Comparison of ENCODE assay signal across 8 cellular contexts in the genomic region with DNA sequence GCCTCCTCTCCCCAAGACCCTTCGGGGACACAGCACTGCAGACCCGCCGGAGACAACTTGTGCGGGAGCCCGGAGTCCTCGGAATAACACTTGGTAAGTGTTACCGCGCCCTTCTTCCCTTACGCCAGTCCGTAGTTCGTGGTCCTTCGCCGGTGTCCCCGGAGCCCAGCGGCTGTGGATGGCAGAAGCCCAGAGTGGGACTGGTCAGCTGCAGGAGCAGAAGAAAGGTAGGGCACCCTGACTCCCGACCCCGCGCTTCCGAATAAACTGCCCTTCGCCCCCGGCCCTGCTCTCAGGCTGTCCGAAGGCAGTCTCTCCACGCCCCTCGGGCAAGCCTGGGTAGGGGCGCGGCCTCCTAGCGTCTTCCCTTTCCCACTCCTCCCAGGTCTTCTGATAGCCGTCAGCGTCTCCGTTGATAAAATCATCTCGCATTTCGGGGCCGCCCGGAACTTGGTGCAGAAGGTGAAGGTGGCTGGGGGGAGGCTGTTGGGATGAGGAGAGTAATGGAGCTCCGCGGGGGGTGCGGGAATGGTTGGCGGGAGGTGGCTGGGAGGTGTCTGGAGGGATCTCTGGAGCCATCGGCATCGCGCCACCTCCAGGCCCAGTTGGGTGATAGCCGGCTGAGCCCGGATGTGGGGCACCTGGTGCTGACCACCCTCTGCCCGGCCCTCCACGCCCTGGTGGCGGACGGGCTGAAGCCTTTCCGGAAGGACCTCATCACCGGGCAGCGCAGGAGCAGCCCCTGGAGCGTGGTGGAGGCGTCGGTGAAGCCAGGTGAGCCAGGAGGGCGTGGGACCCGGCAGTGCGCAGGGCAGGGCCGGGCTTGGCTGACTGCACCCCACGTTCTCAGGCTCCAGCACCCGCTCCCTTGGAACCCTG. TPM values are rescaled to one million over a fixed set of nuclear protein-coding genes. Genes with fewer than 3 reads are reported as not detected.
A peak's percentile ranks its signal among the peaks of the same experiment; 100 is the strongest.
DNase-seq lines count a peak whose midpoint lies in the region; ATAC-seq, FAIRE-seq and TF ChIP-seq lines count a peak whose summit lies in the region.

No MANE protein-coding gene starts in this region.

- ATAC-seq in HG03045 (IDR thresholded peaks at IDR 0.05; ENCODE audit: unreplicated experiment) (peak; percentile 1), GM19324 (IDR thresholded peaks at IDR 0.05; ENCODE audit: low FRiP score, unreplicated experiment) (no peak)

- H3K79me2 ChIP-seq in OCI-LY7 (ENCODE audit: insufficient read depth, low read depth, low read length), result no peaks in the 10 kb centered on the region

- no peak for TF ChIP-seq POLR2A in breast epithelium (IDR thresholded peaks at IDR 0.05)

- H3K27ac ChIP-seq in OCI-LY7 (ENCODE audit: low read depth, low read length, poor library complexity, severe bottlenecking), result no peak overlapping the region
- peak overlapping the region; percentile 90 to 97 for H3K27ac ChIP-seq in breast epithelium
- peak overlapping the region; percentile 76 to 77 for H3K27ac ChIP-seq in small intestine (ENCODE audit: low read depth in 1 of 2, low read length in 1 of 2)

- CTCF ChIA-PET in OCI-LY7 (lab: Charles Lee; ENCODE audit: unreplicated experiment), result no interaction called here

- H3K4me1 ChIP-seq in OCI-LY7 (ENCODE audit: insufficient read depth, low read length, poor library complexity, severe bottlenecking) (peaks cover 18% of the 10 kb centered on the region), breast epithelium (peaks cover 5 to 9% of the 10 kb centered on the region in 2 donors), small intestine (ENCODE audit: control insufficient read depth in 2 of 2, insufficient read depth in 1 of 2, low read depth in 1 of 2, low read length in 1 of 2) (peaks cover 0 to 7% of the 10 kb centered on the region in 2 donors)

- peak overlapping the region; percentile 78 for H3K4me3 ChIP-seq in OCI-LY7 (ENCODE audit: low read depth, low read length, poor library complexity, severe bottlenecking)
- peak overlapping the region; percentile 73 to 82 (median 79) for H3K4me3 ChIP-seq in breast epithelium
- H3K4me3 ChIP-seq in small intestine (ENCODE audit: low read depth in 1 of 2, low read length in 2 of 2), result peak overlapping the region; percentile 82 to 87

- BruUV-seq in OCI-LY7 (replicated peaks; lab: Mats Ljungman, UMichigan), result no TSS peak

- H3K27me3 ChIP-seq in breast epithelium (no peaks in the 10 kb centered on the region), small intestine (ENCODE audit: control insufficient read depth in 2 of 2, insufficient read depth in 2 of 2, low read length in 2 of 2) (no peaks in the 10 kb centered on the region)

- POLR2A ChIA-PET in OCI-LY7 (lab: Charles Lee), result no interaction called here

- H3K9me2 ChIP-seq in OCI-LY7 (ENCODE audit: insufficient read depth, low read length), result no peaks in the 10 kb centered on the region

- no peak for FAIRE-seq in small intestine (lab: Jason Lieb, UNC)

- peak overlapping the region; percentile 96 for H3K4me2 ChIP-seq in OCI-LY7 (ENCODE audit: low read length)

- intact Hi-C loops in OCI-LY7 (cut with micrococcal nuclease; ENCODE audit: unreplicated experiment) (loop anchor here (5.0 kb wide), 1 partner anchor 148 kb away; no protein-coding TSS in a partner anchor), breast epithelium (cut with DNase I; ENCODE audit: low total_unique reads) (loop anchor here (5.0 kb wide), 1 partner anchor 73 kb away; no protein-coding TSS in a partner anchor)

- H3K9me3 ChIP-seq in OCI-LY7 (ENCODE audit: low read length) (no peaks in the 10 kb centered on the region), breast epithelium (no peaks in the 10 kb centered on the region), small intestine (ENCODE audit: control insufficient read depth, low read depth) (no peaks in the 10 kb centered on the region)

- DNase-seq in DMS153 (lab: John Stamatoyannopoulos, UW) (peak; percentile 43), OCI-LY7 (ENCODE audit: low spot score) (peak; percentile 24), breast epithelium (ENCODE audit: low spot score in 2 of 2) (peak; percentile 47 to 69), iris pigment epithelial cell (ENCODE audit: low read depth) (peak; percentile 44), small intestine (peak; percentile 71), COLO829 (ENCODE audit: low spot score) (no peak)

- TF ChIP-seq CTCF in OCI-LY7 (conservative IDR thresholded peaks at IDR 0.05; ENCODE audit: low read length), result peak; percentile 42; the same call in 1 of the 2 replicates
- peak in 2 of 3 donors; percentile 39 to 43 for TF ChIP-seq CTCF in breast epithelium (IDR thresholded peaks at IDR 0.05)

- no peaks in the 10 kb centered on the region for H4K20me1 ChIP-seq in OCI-LY7 (ENCODE audit: insufficient read depth, low read length)

- WGBS in small intestine, 3 donors, result 3 to 13% (median 9%) methylated on average over 47 to 59 of the region's 59 CpGs

- peaks cover 17% of the 10 kb centered on the region for H3K36me3 ChIP-seq in OCI-LY7 (ENCODE audit: insufficient read depth, low read length)
- H3K36me3 ChIP-seq in breast epithelium, result no peaks in the 10 kb centered on the region
- H3K36me3 ChIP-seq in small intestine (ENCODE audit: control insufficient read depth in 2 of 2, insufficient read depth in 2 of 2, low read length in 2 of 2), result peaks cover 1 to 3% of the 10 kb centered on the region in 2 donors

- H2AFZ ChIP-seq in OCI-LY7 (ENCODE audit: low read length), result peak overlapping the region; percentile 78

RNA-seq across cellular contexts. Expression of a gene that starts 4.3 kb away (rescaled TPM):
- total RNA-seq in OCI-LY7 (2014; rRNA removed; shearing (Covaris generic)), result 7.1 and 15.1 TPM in 2 replicates
- total RNA-seq in OCI-LY7 (2022), result 20.9 and 25.6 TPM in 2 replicates
- total RNA-seq in breast epithelium, result 10 to 100 TPM; 14.1 to 22.4 (median 14.4) TPM
- 10 to 100 TPM; 32.7 to 60.8 (median 48.1) TPM for polyA plus RNA-seq in small intestine

RNA-seq across cellular contexts. Expression of a gene that starts 16.3 kb away (rescaled TPM):
- total RNA-seq in OCI-LY7 (2014; rRNA removed; shearing (Covaris generic)), result 254 and 263 TPM in 2 replicates
- total RNA-seq in OCI-LY7 (2022) (492 and 531 TPM in 2 replicates), breast epithelium (100 to 1,000 TPM in 1 of 3 donors, 10 to 100 TPM in 2; 84.2 to 102 (median 93.1) TPM)
- 100 to 1,000 TPM; 194 to 343 (median 196) TPM for polyA plus RNA-seq in small intestine

RNA-seq across cellular contexts. Expression of a gene that starts 23.7 kb away (rescaled TPM):
- total RNA-seq in OCI-LY7 (2014; rRNA removed; shearing (Covaris generic)), result 0.19 TPM in 1 of 2 replicates, not detected in the other
- 0.18 and 0.51 TPM in 2 replicates for total RNA-seq in OCI-LY7 (2022)
- under 1 TPM in 1 of 3 donors, not detected in 2; 0.33 TPM for total RNA-seq in breast epithelium
- 1 to 10 TPM; 3.8 to 9.2 (median 5.7) TPM for polyA plus RNA-seq in small intestine

RNA-seq across cellular contexts. Expression of a gene that starts 47.7 kb away (rescaled TPM):
- 4.9 and 6.7 TPM in 2 replicates for total RNA-seq in OCI-LY7 (2014; rRNA removed; shearing (Covaris generic))
- total RNA-seq in OCI-LY7 (2022), result 19.0 and 19.2 TPM in 2 replicates
- 1 to 10 TPM; 1.3 to 2.3 (median 2.3) TPM for total RNA-seq in breast epithelium
- polyA plus RNA-seq in small intestine, result 10 to 100 TPM in 1 of 3 donors, 1 to 10 TPM in 2; 4.0 to 11.9 (median 4.3) TPM

RNA-seq across cellular contexts. Expression of a gene that starts 51.7 kb away (rescaled TPM):
- total RNA-seq in OCI-LY7 (2014; rRNA removed; shearing (Covaris generic)), result 59.8 and 96.7 TPM in 2 replicates
- total RNA-seq in OCI-LY7 (2022) (107 and 121 TPM in 2 replicates), breast epithelium (10 to 100 TPM; 29.1 to 53.4 (median 48.7) TPM)
- 10 to 100 TPM; 27.0 to 41.6 (median 33.8) TPM for polyA plus RNA-seq in small intestine
